15 cellular contexts compared by ENCODE assay signal in genomic region chr17:2369551-2370210, GRCh38. TPM values are rescaled to one million over a fixed set of nuclear protein-coding genes. Genes with fewer than 3 reads are reported as not detected.
DNase-seq lines count a peak whose midpoint lies in the region; TF ChIP-seq lines count a peak whose summit lies in the region.
"Had no signal": no experiment of that assay in that cellular context is flagged by ENCODE, and none has a peak within 500 bp of the region (broad histone marks: within the 10 kb centered on the region; RNA-seq: fewer than 3 reads in every experiment).

No MANE protein-coding gene starts in this region.

- H2BK20ac ChIP-seq in H9 (ENCODE audit: low read depth, low read length, poor library complexity, severe bottlenecking) = no peak overlapping the region

- no peak overlapping the region for H3K9ac ChIP-seq in H9 (ENCODE audit: extremely low read depth, insufficient read length, low read length)

- H3K18ac ChIP-seq in H9 (ENCODE audit: insufficient read length, low read depth, low read length) = no peak overlapping the region

- H3K4ac ChIP-seq in H9 (ENCODE audit: low read depth, low read length) = no peak overlapping the region

- no peaks in the 10 kb centered on the region for H3K27me3 ChIP-seq in AG04450 (ENCODE audit: control insufficient read depth, insufficient read depth, low read length)
- no peaks in the 10 kb centered on the region for H3K27me3 ChIP-seq in H9 (ENCODE audit: insufficient read depth, low read length)

- H4K91ac ChIP-seq in H9 (ENCODE audit: insufficient read length, low read depth, low read length) = no peak overlapping the region

- no peak overlapping the region for H2BK5ac ChIP-seq in H9 (ENCODE audit: insufficient read length, low read length)

- H3K23ac ChIP-seq in H9 (ENCODE audit: insufficient read length, low read depth, low read length) = no peak overlapping the region

- no peaks in the 10 kb centered on the region for H3K4me1 ChIP-seq in H9 (ENCODE audit: insufficient read depth, low read length)

- peak overlapping the region in 1 of 2 experiments; percentile 57; a peak in 1 of 5 replicates for H3K4me3 Mint-ChIP-seq in H9
- H3K4me3 Mint-ChIP-seq in brain = no peak overlapping the region
- H3K4me3 Mint-ChIP-seq: CD4-positive, alpha-beta T cell; IgD-negative memory B cell had no signal

- no peaks in the 10 kb centered on the region for H3K9me3 ChIP-seq in AG04450 (ENCODE audit: control insufficient read depth, insufficient read depth, low read length)
- H3K9me3 ChIP-seq in H9 (ENCODE audit: control insufficient read depth, low read depth, low read length) = no peaks in the 10 kb centered on the region

- H4K20me1 ChIP-seq in H9 (ENCODE audit: control insufficient read depth, insufficient read depth, insufficient read length) = no peaks in the 10 kb centered on the region

- no peak overlapping the region for H2BK15ac ChIP-seq in H9 (ENCODE audit: low read depth, low read length)

- WGBS in H9 (ENCODE audit: extremely low coverage, insufficient read length, low lambda C conversion rate) = no CpG with 5 or more reads among the region's 20 CpGs

- H2AK5ac ChIP-seq in H9 (ENCODE audit: insufficient read length, low read length) = no peak overlapping the region

- H3K23me2 ChIP-seq in H9 (ENCODE audit: insufficient read length, low read depth, low read length, poor library complexity, severe bottlenecking) = no peaks in the 10 kb centered on the region

- H3K27ac Mint-ChIP-seq in H9 (peak overlapping the region; percentile 48 to 91 (median 90); a peak in 4 of 7 replicates), brain (peak overlapping the region in 4 of 5 experiments; percentile 41 to 89 (median 69))
- H3K27ac Mint-ChIP-seq: CD4-positive, alpha-beta T cell had no signal

- H3K79me2 ChIP-seq in H9 (ENCODE audit: insufficient read depth, low read length) = no peaks in the 10 kb centered on the region

- H3K36me3 Mint-ChIP-seq in H9 (ENCODE audit: insufficient read depth in 1 of 3, low read depth in 3 of 3) = peaks cover 0 to 13% (median 4%) of the 10 kb centered on the region in 3 experiments; a peak in 5 of 7 replicates
- H3K36me3 Mint-ChIP-seq in brain = peaks cover 16% of the 10 kb centered on the region

- H3K14ac ChIP-seq in H9 (ENCODE audit: insufficient read depth, low read length) = no peak overlapping the region; the same call in 1 of the 2 replicates

- POLR2A ChIA-PET in AG04450 (lab: Yijun Ruan, JAX) = interaction anchor here (1.0 to 1.3 kb wide), 2 partner anchors 11 to 13 kb away, joined by 3 to 4 read pairs; no protein-coding TSS in a partner anchor

- H4K5ac ChIP-seq in H9 (ENCODE audit: insufficient read length, low read depth, low read length) = no peak overlapping the region

- H3K4me1 Mint-ChIP-seq in H9 = peaks cover 15 to 18% of the 10 kb centered on the region in 2 experiments
- H3K4me1 Mint-ChIP-seq in brain = peaks cover 17% of the 10 kb centered on the region
- H3K4me1 Mint-ChIP-seq: IgD-negative memory B cell had no signal

- DNase-seq in AG04450 (ENCODE audit: low read depth, low spot score) = no peak
- peak; percentile 79 for DNase-seq in H9
- DNase-seq in islet precursor cell = peak; percentile 88
- no peak for DNase-seq in AML-193 (lab: John Stamatoyannopoulos, UW)
- no peak for DNase-seq in NCI-H345 (lab: John Stamatoyannopoulos, UW)
- no peak for DNase-seq in NCI-H1092 treated with DMSO at 0.1 percent for 48 hours (lab: John Stamatoyannopoulos, UW)
- DNase-seq in AG08396 (ENCODE audit: low spot score) = no peak
- DNase-seq: activated CD4-positive, CD25-positive, alpha-beta regulatory T cell treated with anti-CD3 and anti-CD28 coated beads, Interleukin-2, amount 50 U/mL, for 72 hours; activated T-cell treated with anti-CD3 and anti-CD28 coated beads, Interleukin-2, amount 50 U/mL, for 48 hours; CD4-positive, alpha-beta T cell; NCI-H1436 treated with DMSO at 0.1 percent for 48 hours; stimulated activated CD4-positive, alpha-beta T cell treated with anti-CD3 and anti-CD28 coated beads, Interleukin-4, amount 100 ng/mL, for 1 hour; stimulated activated naive CD4-positive, alpha-beta T cell treated with Interleukin-2 at 50 U/mL for 16 hours had no signal

- CTCF ChIA-PET in AG04450 (lab: Charles Lee) = interaction anchor here (0.9 to 2.1 kb wide), 4 partner anchors 13 to 47 kb away, joined by 3 to 13 read pairs (median 6); no protein-coding TSS in a partner anchor

- no peak overlapping the region for H3T11ph ChIP-seq in H9 (ENCODE audit: low read length)

- H3K56ac ChIP-seq in H9 (ENCODE audit: insufficient read length, low read depth, low read length) = no peak overlapping the region

- no peak overlapping the region for H2BK12ac ChIP-seq in H9 (ENCODE audit: insufficient read length, low read depth, low read length)

- no peaks in the 10 kb centered on the region for H3K9me3 Mint-ChIP-seq in H9
- no peaks in the 10 kb centered on the region for H3K9me3 Mint-ChIP-seq in brain
- H3K9me3 Mint-ChIP-seq: CD4-positive, alpha-beta T cell; IgD-negative memory B cell had no signal

- no peak overlapping the region for H3K4me3 ChIP-seq in AG04450 (ENCODE audit: low read depth, low read length)

- no peak overlapping the region for H3K27ac ChIP-seq in AG04450 (ENCODE audit: low read depth, low read length)
- no peak overlapping the region for H3K27ac ChIP-seq in H9 (ENCODE audit: insufficient read length, low read depth, low read length)

- H3K4me2 ChIP-seq in H9 (ENCODE audit: insufficient read depth, insufficient read length, low read length) = no peak overlapping the region

- no peaks in the 10 kb centered on the region for H3K79me1 ChIP-seq in H9 (ENCODE audit: insufficient read depth, low read depth, low read length, poor library complexity, severe bottlenecking)

- H2BK120ac ChIP-seq in H9 (ENCODE audit: low read depth, low read length, poor library complexity, severe bottlenecking) = no peak overlapping the region

- no peak overlapping the region for H2AFZ ChIP-seq in H9 (ENCODE audit: low read length)

- no peak overlapping the region for H4K8ac ChIP-seq in H9 (replicated peaks; ENCODE audit: insufficient read length, low read depth, low read length)

- TF ChIP-seq CTCF in AG04450 (IDR thresholded peaks at IDR 0.05; ENCODE audit: low read depth, low read length) (0 out of 2 replicates have a peak, but pooled peaks have one; percentile 15), H9 (conservative IDR thresholded peaks at IDR 0.05) (peak; percentile 53), brain (conservative IDR thresholded peaks at IDR 0.05) (peak; percentile 26 to 48)

- H3K27me3 Mint-ChIP-seq in H9 (ENCODE audit: low read depth) = no peaks in the 10 kb centered on the region
- no peaks in the 10 kb centered on the region for H3K27me3 Mint-ChIP-seq in brain
- H3K27me3 Mint-ChIP-seq: CD4-positive, alpha-beta T cell; IgD-negative memory B cell had no signal

RNA-seq across cellular contexts. Expression of gene MNT, which starts 31.2 kb away (rescaled TPM):
- polyA plus RNA-seq in AG04450 (2011; rRNA removed) (2.2 and 2.8 TPM in 2 replicates), brain (ENCODE audit: insufficient read depth, low read depth, low replicate concordance) (17.4 TPM)
- 3.5 and 3.7 TPM in 2 replicates for polyA minus RNA-seq in AG04450 (2011; rRNA and poly(A)+ RNA removed)
- total RNA-seq in H9 (2021) = 37.4 and 38.9 TPM in 2 replicates

RNA-seq across cellular contexts. Expression of gene SGSM2, which starts 32.4 kb away (rescaled TPM):
- polyA plus RNA-seq in AG04450 (2011; rRNA removed) (19.7 and 29.5 TPM in 2 replicates), brain (ENCODE audit: insufficient read depth, low read depth, low replicate concordance) (56.3 TPM)
- 35.8 and 44.5 TPM in 2 replicates for polyA minus RNA-seq in AG04450 (2011; rRNA and poly(A)+ RNA removed)
- total RNA-seq in H9 (2021) = 41.5 and 45.6 TPM in 2 replicates

RNA-seq across cellular contexts. Expression of gene TSR1, which starts 33.4 kb away (rescaled TPM):
- polyA plus RNA-seq in AG04450 (2011; rRNA removed) (15.1 and 15.5 TPM in 2 replicates), brain (ENCODE audit: insufficient read depth, low read depth, low replicate concordance) (15.9 TPM)
- polyA minus RNA-seq in AG04450 (2011; rRNA and poly(A)+ RNA removed) = 18.6 and 22.8 TPM in 2 replicates
- total RNA-seq in H9 (2021) = 81.1 and 83.3 TPM in 2 replicates

Comparison
In these comparisons a context has a peak if more than half of its experiments do, and no peak if none do; other contexts are left out.
1. DNase-seq: peak in H9 (single experiment) and islet precursor cell (single experiment); none in AG04450 (single experiment), AML-193 (0 of 2), NCI-H345 (single experiment), NCI-H1092 treated with DMSO at 0.1 percent for 48 hours (single experiment) and AG08396 (single experiment).
2. Peak in every context shown above with its lines, with median percentiles within 50 percentile points of each other: CTCF ChIP-seq.